Comparison of ENCODE assay signal across 10 cellular contexts in the genomic region with DNA sequence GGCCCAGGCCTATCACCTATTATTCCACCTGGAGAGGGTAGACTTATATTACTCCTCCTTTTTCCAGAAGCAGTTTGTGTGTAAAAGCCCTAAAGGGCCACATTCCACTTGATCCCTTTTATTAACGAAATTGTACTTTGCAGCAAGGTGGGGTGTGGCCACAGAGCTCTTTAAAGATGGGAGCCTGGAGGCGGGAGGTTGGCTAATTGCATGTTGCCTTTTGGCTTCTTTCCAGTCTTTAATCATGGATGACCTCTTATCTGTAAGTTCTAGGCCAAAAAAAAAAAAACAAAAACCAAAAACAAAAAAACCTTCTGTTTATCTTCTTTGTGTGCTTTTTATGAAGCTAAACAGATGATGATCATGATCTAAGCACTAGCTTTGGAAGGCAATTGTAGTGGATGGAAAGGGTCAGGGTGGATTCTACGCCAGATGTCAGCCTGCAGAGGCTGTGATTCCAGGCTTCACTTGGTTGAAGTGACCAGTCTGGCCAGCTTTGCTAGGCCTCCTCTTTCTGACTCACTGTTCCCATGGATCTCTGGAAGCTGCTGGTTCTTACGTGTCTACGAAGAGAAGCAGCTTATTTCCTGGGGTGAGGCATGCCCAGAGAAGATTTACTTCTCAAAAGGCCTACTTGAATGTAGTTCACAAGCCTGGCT.
DNase-seq lines count a peak whose midpoint lies in the region; ATAC-seq and TF ChIP-seq lines count a peak whose summit lies in the region.
"Had no signal": no experiment of that assay in that cellular context is flagged by ENCODE, and none has a peak within 500 bp of the region (broad histone marks: within the 10 kb centered on the region; RNA-seq: fewer than 3 reads in every experiment).

No MANE protein-coding gene starts in this region.

- H3K4me3 ChIP-seq in HEK293 (ENCODE audit: low read depth, low read length) (no peak overlapping the region), body of pancreas (no peak overlapping the region)
- no peak overlapping the region for H3K4me3 ChIP-seq in CD8-positive, alpha-beta T cell (ENCODE audit: low read depth, low read length)
- H3K4me3 ChIP-seq: K562 had no signal

- intact Hi-C loops in body of pancreas (cut with DNase I) = no loop called here
- intact Hi-C loops in CD8-positive, alpha-beta T cell (cut with DNase I, micrococcal nuclease) = no loop called here

- H3K4me1 ChIP-seq in HEK293 (ENCODE audit: control insufficient read depth, insufficient read depth, low read length) (no peaks in the 10 kb centered on the region), body of pancreas (no peaks in the 10 kb centered on the region)
- no peaks in the 10 kb centered on the region for H3K4me1 ChIP-seq in CD8-positive, alpha-beta T cell (ENCODE audit: insufficient read depth, low read length)

- TF ChIP-seq POLR2A in body of pancreas (IDR thresholded peaks at IDR 0.05) = no peak

- 87 to 90% methylated on average over 5 of the region's 5 CpGs for WGBS in body of pancreas, 2 donors

- no peaks in the 10 kb centered on the region for H3K9me3 ChIP-seq in HEK293 (ENCODE audit: control insufficient read depth, insufficient read depth, low read depth, low read length)
- H3K9me3 ChIP-seq in body of pancreas = no peaks in the 10 kb centered on the region
- H3K9me3 ChIP-seq in CD8-positive, alpha-beta T cell (ENCODE audit: low read length) = no peaks in the 10 kb centered on the region

- CTCF ChIA-PET in HEK293 (lab: Yijun Ruan, JAX) = interaction anchor here (0.5 to 0.7 kb wide), 2 partner anchors 99 to 583 kb away, joined by 4 to 6 read pairs; no protein-coding TSS in a partner anchor
- CTCF ChIA-PET in CD8-positive, alpha-beta T cell (lab: Charles Lee) = interaction anchor here (0.7 to 1.0 kb wide), 2 partner anchors 8 to 11 kb away, joined by 3 read pairs; no protein-coding TSS in a partner anchor

- H3K4me1 Mint-ChIP-seq in CD8-positive, alpha-beta T cell (ENCODE audit: low read depth) = no peaks in the 10 kb centered on the region
- H3K4me1 Mint-ChIP-seq: naive B cell had no signal

- H3K36me3 ChIP-seq in HEK293 (ENCODE audit: control insufficient read depth in 2 of 2, insufficient read depth in 1 of 2, low read length in 2 of 2) (no peaks in the 10 kb centered on the region), body of pancreas (replicated peaks in 1 of 2; ENCODE audit: insufficient read depth in 1 of 2, low read depth in 2 of 2) (no peaks in the 10 kb centered on the region)
- no peaks in the 10 kb centered on the region for H3K36me3 ChIP-seq in CD8-positive, alpha-beta T cell (ENCODE audit: insufficient read depth, low read length)

- H3K27ac ChIP-seq in HEK293 (ENCODE audit: extremely low read depth, low read depth, low read length) = no peak overlapping the region
- no peak overlapping the region for H3K27ac ChIP-seq in body of pancreas
- H3K27ac ChIP-seq in CD8-positive, alpha-beta T cell (ENCODE audit: low read depth, low read length) = no peak overlapping the region

- no peak overlapping the region for H3K4me3 Mint-ChIP-seq in CD8-positive, alpha-beta T cell
- H3K4me3 Mint-ChIP-seq: naive B cell had no signal

- TF ChIP-seq CTCF in HEK293 (tag by site-specific recombination; IDR thresholded peaks at IDR 0.05) (no peak), body of pancreas (IDR thresholded peaks at IDR 0.05) (no peak)
- TF ChIP-seq CTCF in CD8-positive, alpha-beta T cell (IDR thresholded peaks at IDR 0.05) = no peak

- ATAC-seq in body of pancreas = peak; percentile 60
- no peak for ATAC-seq in GM18867 (IDR thresholded peaks at IDR 0.05; ENCODE audit: unreplicated experiment)
- ATAC-seq in CD8-positive, alpha-beta T cell = no peak
- ATAC-seq: K562 had no signal

- H3K36me3 Mint-ChIP-seq in CD8-positive, alpha-beta T cell = no peaks in the 10 kb centered on the region
- H3K36me3 Mint-ChIP-seq: naive B cell had no signal

- H3K9me3 Mint-ChIP-seq in CD8-positive, alpha-beta T cell = no peaks in the 10 kb centered on the region
- H3K9me3 Mint-ChIP-seq: naive B cell had no signal

- DNase-seq in body of pancreas (peak; percentile 15 to 47 (median 26)), islet precursor cell (peak; percentile 89), stromal cell of bone marrow (ENCODE audit: low read depth) (peak; percentile 93), HuH-7.5 (ENCODE audit: low spot score) (no peak)
- DNase-seq in stimulated activated naive CD4-positive, alpha-beta T cell treated with Interleukin-2 at 50 U/mL for 16 hours (lab: John Stamatoyannopoulos, UW) = no peak
- DNase-seq in CD8-positive, alpha-beta T cell = no peak
- DNase-seq: naive B cell had no signal

- H3K27me3 ChIP-seq in body of pancreas = no peaks in the 10 kb centered on the region
- H3K27me3 ChIP-seq in CD8-positive, alpha-beta T cell (ENCODE audit: insufficient read depth, low read length) = no peaks in the 10 kb centered on the region

- POLR2A ChIA-PET in HEK293 (lab: Yijun Ruan, JAX) = no interaction called here
- POLR2A ChIA-PET in CD8-positive, alpha-beta T cell (lab: Charles Lee) = no interaction called here

- H3K27ac Mint-ChIP-seq in CD8-positive, alpha-beta T cell = no peak overlapping the region
- H3K27ac Mint-ChIP-seq: naive B cell had no signal

- H3K27me3 Mint-ChIP-seq in CD8-positive, alpha-beta T cell (ENCODE audit: low read depth) = peaks cover 3% of the 10 kb centered on the region
- H3K27me3 Mint-ChIP-seq: naive B cell had no signal

TF ChIP-seq in HEK293, 187 proteins besides CTCF, POLR2A, EP300 and RAD21:
- TF ChIP-seq OVOL3 (tag by site-specific recombination; IDR thresholded peaks at IDR 0.05) = no peak
- TF ChIP-seq, protein P1, sequence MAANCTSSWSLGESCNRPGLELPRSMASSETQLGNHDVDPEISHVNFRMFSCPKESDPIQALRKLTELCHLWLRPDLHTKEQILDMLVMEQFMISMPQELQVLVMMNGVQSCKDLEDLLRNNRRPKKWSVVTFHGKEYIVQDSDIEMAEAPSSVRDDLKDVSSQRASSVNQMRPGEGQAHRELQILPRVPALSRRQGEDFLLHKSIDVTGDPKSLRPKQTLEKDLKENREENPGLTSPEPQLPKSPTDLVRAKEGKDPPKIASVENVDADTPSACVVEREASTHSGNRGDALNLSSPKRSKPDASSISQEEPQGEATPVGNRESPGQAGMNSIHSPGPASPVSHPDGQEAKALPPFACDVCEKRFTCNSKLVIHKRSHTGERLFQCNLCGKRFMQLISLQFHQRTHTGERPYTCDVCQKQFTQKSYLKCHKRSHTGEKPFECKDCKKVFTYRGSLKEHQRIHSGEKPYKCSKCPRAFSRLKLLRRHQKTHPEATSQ (tag by site-specific recombination; IDR thresholded peaks at IDR 0.05) = no peak
- TF ChIP-seq SP7 (tag by site-specific recombination; IDR thresholded peaks at IDR 0.05) = peak; percentile 49
- no peak for TF ChIP-seq ZNF707 (tag by site-specific recombination; IDR thresholded peaks at IDR 0.05)

Comparison
In these comparisons a context has a peak if more than half of its experiments do, and no peak if none do; other contexts are left out.
1. DNase-seq: peak in body of pancreas (4 of 4), islet precursor cell (single experiment) and stromal cell of bone marrow (single experiment); none in stimulated activated naive CD4-positive, alpha-beta T cell treated with Interleukin-2 at 50 U/mL for 16 hours (single experiment), CD8-positive, alpha-beta T cell (0 of 7) and HuH-7.5 (single experiment).